ENCODE assay signal across 17 cellular contexts in the genomic region with DNA sequence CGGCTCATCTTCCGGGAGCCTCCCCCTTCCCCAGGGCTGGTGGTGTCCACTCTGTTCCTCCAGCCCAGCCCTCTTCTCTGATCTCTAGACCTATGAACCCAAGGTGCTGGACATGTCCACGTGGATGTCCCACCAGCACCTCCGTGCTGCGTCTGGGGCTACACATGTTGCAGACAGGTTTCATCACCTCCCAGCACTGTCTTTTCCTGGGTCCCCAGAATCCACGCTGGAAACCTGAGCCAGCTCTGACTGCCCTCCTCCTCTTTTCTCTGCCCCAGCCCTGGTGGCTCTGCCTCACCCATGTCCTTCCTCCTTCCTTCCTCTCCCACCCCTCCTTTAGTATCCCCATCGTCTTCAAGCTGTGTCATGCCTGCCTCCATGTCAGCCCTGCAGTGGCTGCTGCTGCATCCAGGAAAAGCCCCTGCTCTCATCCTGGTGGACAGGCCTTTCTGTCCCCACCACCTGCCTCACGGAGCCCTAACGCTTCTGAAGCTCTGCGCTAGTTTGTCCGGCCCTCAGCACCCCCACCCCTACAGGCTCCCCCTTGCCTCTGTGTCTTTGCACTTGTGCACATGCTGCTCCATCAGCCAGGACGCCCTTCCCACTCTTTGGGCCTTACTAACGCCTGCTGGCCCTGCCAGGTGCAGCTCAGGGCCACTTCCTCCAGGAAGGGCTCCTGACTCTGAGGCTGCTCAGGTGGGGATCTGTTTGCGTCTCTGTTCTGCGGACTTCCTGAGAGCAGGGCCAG.
"Had no signal": no experiment of that assay in that cellular context is flagged by ENCODE, and none has a peak within 500 bp of the region (broad histone marks: within the 10 kb centered on the region; RNA-seq: fewer than 3 reads in every experiment).

No MANE protein-coding gene starts in this region.

- H3K27me3 Mint-ChIP-seq: activated CD8-positive, alpha-beta memory T cell treated with anti-CD3 and anti-CD28 coated beads, Interleukin-2, amount 10 ng/mL, durations not matched to agents 7 days and 5 days; activated naive CD8-positive, alpha-beta T cell treated with anti-CD3 and anti-CD28 coated beads, Interleukin-2, amount 50 U/mL, for 24 hours had no signal

- H3K27ac Mint-ChIP-seq: activated CD8-positive, alpha-beta memory T cell treated with anti-CD3 and anti-CD28 coated beads, Interleukin-2, amount 10 ng/mL, durations not matched to agents 7 days and 5 days; activated naive CD4-positive, alpha-beta T cell treated with anti-CD3 and anti-CD28 coated beads for 36 hours; activated naive CD8-positive, alpha-beta T cell treated with anti-CD3 and anti-CD28 coated beads, Interleukin-2, amount 50 U/mL, for 24 hours; activated T-helper 2 cell treated with anti-CD3 and anti-CD28 coated beads, Interferon-gamma antibody, Interleukin-2, Interleukin-4, amounts not matched to agents 10 μg/mL and 5 μg/mL and 100 μg/mL, durations not matched to agents 14 hours and 24 hours and 36 hours had no signal

- H3K9me3 Mint-ChIP-seq: activated naive CD4-positive, alpha-beta T cell treated with anti-CD3 and anti-CD28 coated beads for 36 hours; activated naive CD8-positive, alpha-beta T cell treated with anti-CD3 and anti-CD28 coated beads, Interleukin-2, amount 50 U/mL, for 24 hours; activated T-helper 2 cell treated with anti-CD3 and anti-CD28 coated beads, Interferon-gamma antibody, Interleukin-2, Interleukin-4, amounts not matched to agents 10 μg/mL and 5 μg/mL and 100 μg/mL, durations not matched to agents 14 hours and 24 hours and 36 hours; nephron had no signal

- H3K36me3 Mint-ChIP-seq: activated CD8-positive, alpha-beta memory T cell treated with anti-CD3 and anti-CD28 coated beads, Interleukin-2, amount 10 ng/mL, durations not matched to agents 7 days and 5 days had no signal

- H3K4me3 Mint-ChIP-seq: activated CD8-positive, alpha-beta memory T cell treated with anti-CD3 and anti-CD28 coated beads, Interleukin-2, amount 10 ng/mL, durations not matched to agents 7 days and 5 days; activated naive CD4-positive, alpha-beta T cell treated with anti-CD3 and anti-CD28 coated beads for 36 hours; activated naive CD8-positive, alpha-beta T cell treated with anti-CD3 and anti-CD28 coated beads, Interleukin-2, amount 50 U/mL, for 24 hours had no signal

- H3K4me1 Mint-ChIP-seq: activated CD8-positive, alpha-beta memory T cell treated with anti-CD3 and anti-CD28 coated beads, Interleukin-2, amount 10 ng/mL, durations not matched to agents 7 days and 5 days; activated naive CD8-positive, alpha-beta T cell treated with anti-CD3 and anti-CD28 coated beads, Interleukin-2, amount 50 U/mL, for 24 hours had no signal

- FAIRE-seq: islet of Langerhans had no signal

- H3K27ac ChIP-seq: psoas muscle, right lobe of liver, upper lobe of left lung, VCaP had no signal

- H3K4me3 ChIP-seq: psoas muscle, right lobe of liver, smooth muscle cell, upper lobe of left lung had no signal

- DNase-seq: activated CD4-positive, alpha-beta T cell treated with anti-CD3 and anti-CD28 coated beads, Interleukin-2, amount 50 U/mL, for 48 hours; activated CD8-positive, alpha-beta memory T cell treated with anti-CD3 and anti-CD28 coated beads, Interleukin-2, amount 10 ng/mL, durations not matched to agents 7 days and 5 days; activated naive CD4-positive, alpha-beta T cell treated with anti-CD3 and anti-CD28 coated beads for 36 hours; activated naive CD8-positive, alpha-beta T cell treated with anti-CD3 and anti-CD28 coated beads, Interleukin-2, amount 50 U/mL, for 24 hours; activated T-cell treated with anti-CD3 and anti-CD28 coated beads, Interleukin-2, amount 50 U/mL, for 1 hour; stimulated activated CD4-positive, alpha-beta T cell treated with anti-CD3 and anti-CD28 coated beads, Interleukin-4, amount 100 ng/mL, for 4 hours; stimulated activated CD8-positive, alpha-beta memory T cell treated with anti-CD3 and anti-CD28 coated beads, Interleukin-4, amount 100 ng/mL, for 48 hours; stimulated activated naive CD4-positive, alpha-beta T cell treated with Interleukin-2 at 50 U/mL for 16 hours; upper lobe of left lung had no signal

- H3K27me3 ChIP-seq: right lobe of liver, upper lobe of left lung had no signal

- H3K9me3 ChIP-seq: psoas muscle, right lobe of liver, upper lobe of left lung had no signal

- ATAC-seq: activated CD8-positive, alpha-beta memory T cell treated with anti-CD3 and anti-CD28 coated beads, Interleukin-2, amount 10 ng/mL, durations not matched to agents 7 days and 5 days; activated naive CD8-positive, alpha-beta T cell treated with anti-CD3 and anti-CD28 coated beads, Interleukin-2, amount 50 U/mL, for 24 hours; left lobe of liver; right lobe of liver had no signal

- H3K4me1 ChIP-seq: psoas muscle, upper lobe of left lung had no signal

- H3K4me2 ChIP-seq: smooth muscle cell had no signal
